22 cellular contexts compared by ENCODE assay signal in the genomic region with DNA sequence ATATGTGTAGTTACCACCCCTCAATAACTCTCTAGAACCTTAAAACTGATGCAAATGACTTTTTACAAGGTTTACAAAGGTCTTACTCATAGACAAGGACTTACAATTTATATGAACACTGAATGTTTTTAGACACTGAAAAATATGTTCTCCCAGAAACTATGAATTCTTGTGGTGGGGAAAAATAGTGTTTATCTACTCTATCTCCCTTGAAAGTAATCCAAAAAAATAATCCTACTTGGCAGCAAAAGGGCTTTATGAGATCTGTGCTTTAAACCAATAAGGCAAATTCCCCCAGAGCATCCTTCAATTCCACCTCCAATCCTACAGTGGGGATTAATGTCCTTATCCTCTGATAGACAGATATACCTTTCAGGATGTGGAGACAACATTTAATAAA.
DNase-seq lines count a peak whose midpoint lies in the region; ATAC-seq and TF ChIP-seq lines count a peak whose summit lies in the region.
"Had no signal": no experiment of that assay in that cellular context is flagged by ENCODE, and none has a peak within 500 bp of the region (broad histone marks: within the 10 kb centered on the region; RNA-seq: fewer than 3 reads in every experiment).

No MANE protein-coding gene starts in this region.

- H3K9ac ChIP-seq in adipocyte (ENCODE audit: low read length): no peak overlapping the region

- H3K27me3 Mint-ChIP-seq in T-helper 17 cell: no peaks in the 10 kb centered on the region
- H3K27me3 Mint-ChIP-seq: CD4-positive, CD25-positive, alpha-beta regulatory T cell; IgD-negative memory B cell had no signal

- in situ Hi-C loops in gastrocnemius medialis (cut with MboI; ENCODE audit: low sequenced_read_pairs in 4 of 4): no loop called here

- TF ChIP-seq CTCF in fibroblast of pulmonary artery (IDR thresholded peaks at IDR 0.05; ENCODE audit: low read length, missing control alignments) (no peak), gastrocnemius medialis (IDR thresholded peaks at IDR 0.05 in 4 of 5, conservative IDR thresholded peaks at IDR 0.05 in 1 of 5) (no peak)

- H3K27ac Mint-ChIP-seq in T-helper 17 cell: no peak overlapping the region
- H3K27ac Mint-ChIP-seq: CD4-positive, CD25-positive, alpha-beta regulatory T cell; IgD-negative memory B cell had no signal

- H3K4me3 ChIP-seq in adipocyte (ENCODE audit: low read length) (no peak overlapping the region), fibroblast of pulmonary artery (replicated peaks; ENCODE audit: low read depth, low read length) (no peak overlapping the region), gastrocnemius medialis (no peak overlapping the region)

- ATAC-seq in T-helper 17 cell (no peak), gastrocnemius medialis (no peak)
- ATAC-seq: Right ventricle myocardium inferior had no signal

- DNase-seq in HS-27A (ENCODE audit: low read depth) (peak; percentile 64), adipocyte (ENCODE audit: low read depth) (peak; percentile 23), fibroblast of pulmonary artery (ENCODE audit: low read depth) (peak; percentile 4), cerebellar cortex (ENCODE audit: low spot score) (no peak), T-helper 17 cell (no peak), DMS 273 (lab: John Stamatoyannopoulos, UW; ENCODE audit: unreplicated experiment) (no peak), gastrocnemius medialis (no peak)
- DNase-seq: CD4-positive, CD25-positive, alpha-beta regulatory T cell; COR-L47; DMS153; H9; Kasumi-1; NCI-H1092 treated with DMSO at 0.1 percent for 48 hours; NCI-H146; NCI-H2029 treated with DMSO at 0.1 percent for 48 hours; NCI-H2171; NCI-H446; NCI-H69; NK-92 treated with Interleukin-12 subunit alpha and Interleukin-12 subunit beta, amount 100 ng/mL, for 24 hours had no signal

- intact Hi-C loops in gastrocnemius medialis (cut with DNase I; ENCODE audit: low total_unique reads): no loop called here

- H3K27me3 ChIP-seq in adipocyte (replicated peaks; ENCODE audit: control insufficient read depth, insufficient read depth, low read length) (no peaks in the 10 kb centered on the region), gastrocnemius medialis (no peaks in the 10 kb centered on the region)

- no peak overlapping the region for H3K4me3 Mint-ChIP-seq in T-helper 17 cell
- H3K4me3 Mint-ChIP-seq: CD4-positive, CD25-positive, alpha-beta regulatory T cell; H9; IgD-negative memory B cell had no signal

- H3K9me3 ChIP-seq in adipocyte (ENCODE audit: control insufficient read depth, low read length) (peaks cover 16% of the 10 kb centered on the region), T-helper 17 cell (ENCODE audit: control insufficient read depth, low read length, poor library complexity, severe bottlenecking) (no peaks in the 10 kb centered on the region), gastrocnemius medialis (no peaks in the 10 kb centered on the region)

- no peak for TF ChIP-seq POLR2A in gastrocnemius medialis (IDR thresholded peaks at IDR 0.05)

- no peak overlapping the region for H3K27ac ChIP-seq in gastrocnemius medialis
- H3K27ac ChIP-seq: HL-60 had no signal

- H3K36me3 Mint-ChIP-seq in T-helper 17 cell (ENCODE audit: low read depth): no peaks in the 10 kb centered on the region
- H3K36me3 Mint-ChIP-seq: CD4-positive, CD25-positive, alpha-beta regulatory T cell; IgD-negative memory B cell had no signal

- H3K36me3 ChIP-seq in adipocyte (ENCODE audit: control insufficient read depth, insufficient read depth, low read length, severe bottlenecking) (no peaks in the 10 kb centered on the region), gastrocnemius medialis (no peaks in the 10 kb centered on the region)

- no peaks in the 10 kb centered on the region for H3K4me1 Mint-ChIP-seq in T-helper 17 cell
- H3K4me1 Mint-ChIP-seq: CD4-positive, CD25-positive, alpha-beta regulatory T cell had no signal

- no peaks in the 10 kb centered on the region for H3K4me1 ChIP-seq in adipocyte (ENCODE audit: control insufficient read depth, insufficient read depth, low read length)
- no peaks in the 10 kb centered on the region for H3K4me1 ChIP-seq in gastrocnemius medialis

Comparison
In these comparisons a context has a peak if more than half of its experiments do, and no peak if none do; other contexts are left out.
1. DNase-seq: peak in HS-27A (single experiment), adipocyte (single experiment) and fibroblast of pulmonary artery (single experiment); none in cerebellar cortex (single experiment), T-helper 17 cell (0 of 3), DMS 273 (single experiment) and gastrocnemius medialis (0 of 2).